In the genomic region with DNA sequence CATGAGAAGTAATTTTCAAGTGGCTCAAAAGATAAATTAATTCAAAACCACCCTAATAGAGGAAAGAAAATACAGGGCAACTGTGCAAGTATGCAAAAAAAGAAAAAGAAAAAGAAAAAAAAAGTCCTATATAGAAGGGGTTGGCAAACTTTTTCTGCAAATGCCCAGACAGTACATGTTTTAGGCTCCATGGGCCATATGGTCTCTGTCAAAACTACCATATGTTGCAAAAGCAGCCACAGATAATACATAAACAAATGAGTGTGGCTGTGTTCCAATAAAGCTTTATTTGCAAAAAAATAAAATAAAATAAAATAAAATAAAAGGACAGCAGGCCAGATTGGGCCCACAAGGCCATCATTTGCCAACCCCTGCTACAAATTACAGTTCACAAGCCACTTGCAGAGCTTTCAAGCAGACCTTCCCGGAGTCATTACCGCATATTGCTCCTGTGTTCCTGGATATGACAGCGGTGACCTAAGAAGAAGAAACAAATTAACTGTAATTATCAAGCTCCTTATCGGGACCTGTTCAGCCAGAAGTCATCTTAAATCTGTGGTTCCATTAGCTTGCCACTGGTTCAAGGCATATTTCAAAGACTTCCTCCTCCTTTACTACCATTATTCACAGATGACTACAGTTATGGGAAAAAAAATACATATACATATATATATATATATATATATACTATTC, we compare ENCODE assay signal across 13 cellular contexts. TPM values are rescaled to one million over a fixed set of nuclear protein-coding genes. Genes with fewer than 3 reads are reported as not detected.
DNase-seq lines count a peak whose midpoint lies in the region; ATAC-seq and TF ChIP-seq lines count a peak whose summit lies in the region.
"Had no signal": no experiment of that assay in that cellular context is flagged by ENCODE, and none has a peak within 500 bp of the region (broad histone marks: within the 10 kb centered on the region; RNA-seq: fewer than 3 reads in every experiment).

No MANE protein-coding gene starts in this region.

- peak overlapping the region; percentile 42 for H3K27ac Mint-ChIP-seq in chondrocyte (ENCODE audit: unreplicated experiment)

- H3K9me3 ChIP-seq in gastrocnemius medialis, result no peaks in the 10 kb centered on the region
- H3K9me3 ChIP-seq: A549 had no signal

- peaks cover 5% of the 10 kb centered on the region for H3K36me3 Mint-ChIP-seq in chondrocyte (ENCODE audit: low read depth)

- peak; percentile 3 for DNase-seq in NCI-H526 treated with DMSO at 0.1 percent for 48 hours (lab: John Stamatoyannopoulos, UW)
- no peak for DNase-seq in NCI-H526 (lab: John Stamatoyannopoulos, UW)
- peak; percentile 71 for DNase-seq in NCI-H82 (lab: John Stamatoyannopoulos, UW)
- DNase-seq in chondrocyte (ENCODE audit: low spot score), result no peak
- DNase-seq in gastrocnemius medialis, result no peak
- no peak for DNase-seq in NCI-H1436 treated with DMSO at 0.1 percent for 48 hours (lab: John Stamatoyannopoulos, UW)
- DNase-seq in ecto neural progenitor cell (ENCODE audit: low spot score), result no peak
- DNase-seq: activated effector memory CD4-positive, alpha-beta T cell treated with anti-CD3 and anti-CD28 coated beads, Interleukin-2, amount 50 U/mL, for 16 hours; foreskin fibroblast had no signal

- peaks cover 52% of the 10 kb centered on the region for H3K4me1 Mint-ChIP-seq in chondrocyte (ENCODE audit: low read depth)

- H3K27me3 Mint-ChIP-seq in chondrocyte (ENCODE audit: low read depth), result no peaks in the 10 kb centered on the region

- H3K27me3 ChIP-seq in gastrocnemius medialis, result no peaks in the 10 kb centered on the region

- in situ Hi-C loops in gastrocnemius medialis (cut with MboI; ENCODE audit: low sequenced_read_pairs in 4 of 4), result loop anchor here in 1 of 4 donors (25.0 kb wide), 1 partner anchor 131 kb away; the partner anchor contains the start of gene GSPT1

- TF ChIP-seq POLR2A in gastrocnemius medialis (IDR thresholded peaks at IDR 0.05), result no peak

- intact Hi-C loops in gastrocnemius medialis (cut with DNase I; ENCODE audit: low total_unique reads), result no loop called here

- H3K9me3 Mint-ChIP-seq in chondrocyte (ENCODE audit: low read depth), result no peaks in the 10 kb centered on the region

- no peak for TF ChIP-seq CTCF in chondrocyte (IDR thresholded peaks at IDR 0.05)
- TF ChIP-seq CTCF in gastrocnemius medialis (IDR thresholded peaks at IDR 0.05 in 4 of 5, conservative IDR thresholded peaks at IDR 0.05 in 1 of 5), result no peak

- ATAC-seq in gastrocnemius medialis (no peak), HG02938 (IDR thresholded peaks at IDR 0.05; ENCODE audit: unreplicated experiment) (no peak)
- ATAC-seq: A549, HCT116 had no signal

- peaks cover 0 to 39% of the 10 kb centered on the region in 2 donors for H3K36me3 ChIP-seq in gastrocnemius medialis

- peaks cover 30 to 33% of the 10 kb centered on the region in 2 donors for H3K4me1 ChIP-seq in gastrocnemius medialis
- H3K4me1 ChIP-seq: parathyroid adenoma had no signal

- no peak overlapping the region for H3K4me3 ChIP-seq in gastrocnemius medialis
- H3K4me3 ChIP-seq: A549 had no signal

- H3K4me3 Mint-ChIP-seq in chondrocyte (ENCODE audit: unreplicated experiment), result peak overlapping the region; percentile 28

- H3K27ac ChIP-seq in gastrocnemius medialis, result peak overlapping the region; percentile 73 to 83 (median 79)
- H3K27ac ChIP-seq: parathyroid adenoma had no signal

RNA-seq across cellular contexts. Expression of gene ZC3H7A, which starts 15.9 kb away (rescaled TPM):
- total RNA-seq in chondrocyte, result 56.0 to 72.4 TPM (median 57.9 TPM) in 3 replicates
- total RNA-seq in gastrocnemius medialis, result 10 to 100 TPM; 33.9 to 41.7 (median 37.9) TPM

RNA-seq across cellular contexts. Expression of gene TXNDC11, which starts 38.5 kb away (rescaled TPM):
- total RNA-seq in chondrocyte (34.9 to 53.1 TPM (median 39.7 TPM) in 3 replicates), gastrocnemius medialis (10 to 100 TPM; 35.2 to 64.5 (median 51.2) TPM)

Comparison
In these comparisons a context has a peak if more than half of its experiments do, and no peak if none do; other contexts are left out.
1. DNase-seq: peak in NCI-H526 treated with DMSO at 0.1 percent for 48 hours (single experiment) and NCI-H82 (single experiment); none in NCI-H526 (0 of 2), chondrocyte (single experiment), gastrocnemius medialis (0 of 2), NCI-H1436 treated with DMSO at 0.1 percent for 48 hours (single experiment) and ecto neural progenitor cell (single experiment).